Comparison of ENCODE assay signal across 22 cellular contexts in the genomic region with DNA sequence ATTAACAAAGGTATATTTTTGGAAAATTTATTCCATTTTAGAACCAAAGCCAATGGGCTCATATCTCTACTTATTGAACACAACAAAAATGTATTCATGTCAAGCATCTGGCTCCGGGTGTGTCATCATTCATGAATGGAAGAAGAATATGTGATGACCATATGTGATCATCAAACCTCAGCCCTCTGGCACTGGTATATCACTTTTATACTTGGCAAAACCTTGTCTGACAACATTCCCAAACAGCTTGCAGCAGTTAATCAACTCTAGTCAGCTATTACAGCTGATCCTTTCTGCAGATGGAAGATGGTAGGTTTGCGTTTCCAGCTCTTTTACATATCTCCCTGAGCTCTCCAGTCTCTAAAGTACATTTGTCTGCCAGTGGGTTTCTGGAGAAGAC. TPM values are rescaled to one million over a fixed set of nuclear protein-coding genes. Genes with fewer than 3 reads are reported as not detected.
"Had no signal": no experiment of that assay in that cellular context is flagged by ENCODE, and none has a peak within 500 bp of the region (broad histone marks: within the 10 kb centered on the region; RNA-seq: fewer than 3 reads in every experiment).

No MANE protein-coding gene starts in this region.

- H3K36me3 Mint-ChIP-seq: activated naive CD8-positive, alpha-beta T cell treated with anti-CD3 and anti-CD28 coated beads, Interleukin-2, amount 10 ng/mL, durations not matched to agents 7 days and 5 days; immature natural killer cell; naive thymus-derived CD4-positive, alpha-beta T cell had no signal

- H3K4me3 ChIP-seq: cardiac muscle cell, lung, stomach, uterus had no signal

- H3K27me3 ChIP-seq: cardiac muscle cell, stomach, uterus had no signal

- H2AFZ ChIP-seq: parathyroid adenoma had no signal

- H3K27ac Mint-ChIP-seq: activated CD8-positive, alpha-beta T cell treated with anti-CD3 and anti-CD28 coated beads, Interleukin-2, amount 10 ng/mL, durations not matched to agents 7 days and 5 days; activated naive CD8-positive, alpha-beta T cell treated with anti-CD3 and anti-CD28 coated beads, Interleukin-2, amount 10 ng/mL, durations not matched to agents 7 days and 5 days; immature natural killer cell; naive thymus-derived CD4-positive, alpha-beta T cell had no signal

- DNase-seq: activated CD4-positive, alpha-beta T cell treated with anti-CD3 and anti-CD28 coated beads for 48 hours; activated CD8-positive, alpha-beta memory T cell treated with anti-CD3 and anti-CD28 coated beads, Interleukin-2, amount 50 U/mL, for 48 hours; activated CD8-positive, alpha-beta T cell treated with anti-CD3 and anti-CD28 coated beads, Interleukin-2, amount 10 ng/mL, durations not matched to agents 7 days and 5 days; activated naive CD8-positive, alpha-beta T cell treated with anti-CD3 and anti-CD28 coated beads, Interleukin-2, amount 10 ng/mL, durations not matched to agents 7 days and 5 days; aorta; immature natural killer cell; left colon; naive thymus-derived CD4-positive, alpha-beta T cell; stimulated activated CD4-positive, alpha-beta T cell treated with anti-CD3 and anti-CD28 coated beads, Interleukin-15, amount 100 ng/mL, for 24 hours; stimulated activated CD4-positive, alpha-beta T cell treated with anti-CD3 and anti-CD28 coated beads, Interleukin-4, amount 100 ng/mL, for 4 hours; stomach; T-helper 9 cell; uterus; WERI-Rb-1 had no signal

- H3K4me1 ChIP-seq: parathyroid adenoma, stomach, uterus had no signal

- H3K79me2 ChIP-seq: parathyroid adenoma had no signal

- H3K9me3 ChIP-seq: stomach, uterus had no signal

- H3K9ac ChIP-seq: parathyroid adenoma had no signal

- H3K4me1 Mint-ChIP-seq: activated naive CD8-positive, alpha-beta T cell treated with anti-CD3 and anti-CD28 coated beads, Interleukin-2, amount 10 ng/mL, durations not matched to agents 7 days and 5 days; immature natural killer cell; naive thymus-derived CD4-positive, alpha-beta T cell had no signal

- H3K4me3 Mint-ChIP-seq: activated CD8-positive, alpha-beta T cell treated with anti-CD3 and anti-CD28 coated beads, Interleukin-2, amount 10 ng/mL, durations not matched to agents 7 days and 5 days; activated naive CD8-positive, alpha-beta T cell treated with anti-CD3 and anti-CD28 coated beads, Interleukin-2, amount 10 ng/mL, durations not matched to agents 7 days and 5 days; immature natural killer cell; naive thymus-derived CD4-positive, alpha-beta T cell had no signal

- H3K9me3 Mint-ChIP-seq: activated naive CD8-positive, alpha-beta T cell treated with anti-CD3 and anti-CD28 coated beads, Interleukin-2, amount 10 ng/mL, durations not matched to agents 7 days and 5 days; immature natural killer cell; naive thymus-derived CD4-positive, alpha-beta T cell had no signal

- ATAC-seq: activated CD8-positive, alpha-beta T cell treated with anti-CD3 and anti-CD28 coated beads, Interleukin-2, amount 10 ng/mL, durations not matched to agents 7 days and 5 days; left colon; naive thymus-derived CD4-positive, alpha-beta T cell had no signal

- H3K27ac ChIP-seq: cardiac muscle cell, parathyroid adenoma, stomach, uterus, WERI-Rb-1 had no signal

- H3K36me3 ChIP-seq: cardiac muscle cell, stomach, uterus, WERI-Rb-1 had no signal

RNA-seq across cellular contexts. Expression of gene PLSCR5, which starts 6.7 kb away (rescaled TPM):
- total RNA-seq: activated CD8-positive, alpha-beta T cell treated with anti-CD3 and anti-CD28 coated beads, Interleukin-2, amount 10 ng/mL, durations not matched to agents 7 days and 5 days; activated naive CD8-positive, alpha-beta T cell treated with anti-CD3 and anti-CD28 coated beads, Interleukin-2, amount 10 ng/mL, durations not matched to agents 7 days and 5 days; aorta; fibroblast of lung; glomerular endothelial cell; left colon; lung; mononuclear cell; naive thymus-derived CD4-positive, alpha-beta T cell; renal cortical epithelial cell; skeletal muscle tissue; stomach; uterus had no signal
- polyA plus RNA-seq: aorta; fibroblast of lung; immature natural killer cell; lung; naive thymus-derived CD4-positive, alpha-beta T cell; stomach had no signal
